In genomic region chr4:34289489-34289888, GRCh38 we compare ENCODE assay signal across 18 cellular contexts.
"Had no signal": no experiment of that assay in that cellular context is flagged by ENCODE, and none has a peak within 500 bp of the region (broad histone marks: within the 10 kb centered on the region; RNA-seq: fewer than 3 reads in every experiment).

No MANE protein-coding gene starts in this region.

- DNase-seq: colonic mucosa; dermis blood vessel endothelial cell; esophagus squamous epithelium; glutamatergic neuron; islet precursor cell; mammary epithelial cell; mucosa of descending colon; naive thymus-derived CD8-positive, alpha-beta T cell; psoas muscle; retina; right lobe of liver; stimulated activated CD4-positive, alpha-beta T cell treated with anti-CD3 and anti-CD28 coated beads, Interleukin-4, amount 100 ng/mL, for 1 hour; stimulated activated CD8-positive, alpha-beta memory T cell treated with anti-CD3 and anti-CD28 coated beads, Interleukin-4, amount 100 ng/mL, for 48 hours; stimulated activated naive CD8-positive, alpha-beta T cell treated with anti-CD3 and anti-CD28 coated beads, Interleukin-15, amount 100 ng/mL, for 72 hours; trophoblast cell had no signal

- ATAC-seq: gastroesophageal sphincter; left lobe of liver; mucosa of descending colon; naive thymus-derived CD8-positive, alpha-beta T cell; psoas muscle; right lobe of liver; stimulated activated effector memory CD8-positive, alpha-beta T cell treated with anti-CD3 and anti-CD28 coated beads, Interleukin-12 subunit alpha, Interleukin-12 subunit beta, amount 100 ng/mL, for 72 hours; stimulated activated naive CD8-positive, alpha-beta T cell treated with anti-CD3 and anti-CD28 coated beads, Interleukin-15, amount 100 ng/mL, for 72 hours had no signal
